In the genomic region with DNA sequence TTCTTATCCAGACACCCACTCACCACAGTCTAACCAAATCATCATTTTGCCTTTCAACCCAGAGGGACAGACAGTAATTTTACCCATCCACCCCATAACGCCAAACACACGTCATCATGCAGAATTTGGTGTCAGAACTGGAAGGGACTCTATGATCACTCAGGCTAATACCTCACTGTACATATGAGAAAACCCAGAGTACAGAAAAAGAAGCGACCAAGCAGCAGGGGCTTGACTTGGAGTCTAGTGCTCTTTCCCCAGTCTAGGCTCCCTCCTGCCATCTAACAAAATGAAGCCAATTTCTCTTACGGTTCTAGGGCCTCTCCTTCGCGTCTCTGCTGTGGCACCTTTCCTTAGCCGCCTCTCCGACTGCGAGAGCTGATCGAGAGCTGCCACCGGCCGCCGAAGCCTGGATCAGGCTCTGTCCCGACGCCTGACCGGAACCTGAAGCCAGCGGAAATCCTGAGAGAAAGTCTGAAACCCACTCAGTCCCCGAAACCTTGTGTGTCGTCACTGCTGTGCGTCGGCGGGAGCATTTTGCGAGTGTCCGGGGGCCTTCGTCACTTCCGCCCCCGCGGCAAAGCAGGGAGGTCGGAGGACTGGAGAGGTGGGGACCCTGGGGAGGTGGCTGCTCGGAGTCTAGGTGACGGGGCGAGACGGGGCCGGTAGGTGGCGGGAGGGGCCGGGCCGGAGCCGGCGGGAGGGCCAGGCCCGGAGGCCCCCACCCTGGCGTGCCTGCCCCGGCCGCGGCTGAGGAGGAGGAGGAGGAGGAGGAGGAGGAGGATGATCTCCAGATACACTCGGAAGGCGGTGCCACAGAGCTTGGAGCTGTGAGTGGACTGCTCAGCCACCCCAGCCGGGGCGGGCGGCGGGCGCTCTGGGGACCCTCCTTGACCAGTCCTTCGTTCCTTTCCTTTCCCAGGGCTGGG, we compare ENCODE assay signal across 8 cellular contexts. TPM values are rescaled to one million over a fixed set of nuclear protein-coding genes. Genes with fewer than 3 reads are reported as not detected.
DNase-seq lines count a peak whose midpoint lies in the region; ATAC-seq and TF ChIP-seq lines count a peak whose summit lies in the region.

Gene ECD, minus strand, starts transcription at position 452 of the 929 bp plus-strand sequence. CDS start 4,071 bp downstream, outside the sequence.
Gene FAM149B1, plus strand, starts transcription at position 563 of the 929 bp plus-strand sequence. Its CDS starts 221 bp downstream, at position 784.

- peaks cover 3% of the 10 kb centered on the region for H3F3A ChIP-seq in smooth muscle cell (ENCODE audit: low read depth)

- no peaks in the 10 kb centered on the region for H3K9me3 Mint-ChIP-seq in WTC11

- H4K20me1 ChIP-seq in smooth muscle cell (ENCODE audit: low read depth), result peaks cover 19% of the 10 kb centered on the region

- no peaks in the 10 kb centered on the region for H3K27me3 ChIP-seq in AG04450 (ENCODE audit: control insufficient read depth, insufficient read depth, low read length)
- no peaks in the 10 kb centered on the region for H3K27me3 ChIP-seq in smooth muscle cell (ENCODE audit: low read depth)

- no peaks in the 10 kb centered on the region for H3K4me1 ChIP-seq in smooth muscle cell (ENCODE audit: low read depth)

- WGBS in smooth muscle cell (ENCODE audit: low lambda C conversion rate), result 1% methylated on average over 42 of the region's 52 CpGs

- peak within 1 kb of the TSS; percentile 77 for H2AFZ ChIP-seq in smooth muscle cell (ENCODE audit: low read depth)

- peaks cover 14% of the 10 kb centered on the region for H3K4me1 Mint-ChIP-seq in WTC11

- ATAC-seq in GM18870 (IDR thresholded peaks at IDR 0.05; ENCODE audit: unreplicated experiment) (peak; percentile 73), HG03139 (IDR thresholded peaks at IDR 0.05; ENCODE audit: unreplicated experiment) (peak; percentile 88), WTC11 (peak; percentile 97)

- H3K4me3 Mint-ChIP-seq in WTC11, result peak within 1 kb of the TSS; percentile 100

- peak; percentile 71 for DNase-seq in AG04450 (ENCODE audit: low read depth, low spot score)
- DNase-seq in NCI-H226, result peak; percentile 98
- peak; percentile 91 for DNase-seq in WTC11 (ENCODE audit: low spot score)
- peak; percentile 94 for DNase-seq in cardiac fibroblast (ENCODE audit: low read depth in 2 of 2)
- peak; percentile 95 for DNase-seq in iPS-NIHi7 (ENCODE audit: extremely low spot score)
- DNase-seq in smooth muscle cell (lab: John Stamatoyannopoulos, UW; ENCODE audit: unreplicated experiment), result peak; percentile 82

- H3K4me2 ChIP-seq in smooth muscle cell, result peak within 1 kb of the TSS; percentile 87

- peaks cover 61% of the 10 kb centered on the region for H3K79me2 ChIP-seq in smooth muscle cell (ENCODE audit: low read depth)

- TF ChIP-seq CTCF in AG04450 (IDR thresholded peaks at IDR 0.05; ENCODE audit: low read depth, low read length) (no peak), WTC11 (IDR thresholded peaks at IDR 0.05) (no peak), cardiac fibroblast (IDR thresholded peaks at IDR 0.05; ENCODE audit: low read depth, low read length) (no peak), smooth muscle cell (IDR thresholded peaks at IDR 0.05; ENCODE audit: borderline replicate concordance, insufficient read depth, poor library complexity, severe bottlenecking) (no peak)

- peaks cover 8% of the 10 kb centered on the region for H3K36me3 Mint-ChIP-seq in WTC11

- POLR2A ChIA-PET in AG04450 (lab: Yijun Ruan, JAX) (interaction anchor here (0.7 to 2.6 kb wide), 3 partner anchors 72 to 191 kb away, joined by 3 to 26 read pairs (median 5); partner anchors contain the start of genes CFAP70, DNAJC9 and P4HA1), WTC11 (lab: Charles Lee) (interaction anchor here (0.7 to 1.2 kb wide), 4 partner anchors 62 to 85 kb away, joined by 3 read pairs; partner anchors contain the start of genes DNAJC9 and MRPS16)

- peak within 1 kb of the TSS; percentile 99 for H3K9ac ChIP-seq in smooth muscle cell (ENCODE audit: low read depth)

- peak within 1 kb of the TSS; percentile 100 for H3K27ac Mint-ChIP-seq in WTC11

- H3K9me3 ChIP-seq in AG04450 (ENCODE audit: control insufficient read depth, insufficient read depth, low read length) (no peaks in the 10 kb centered on the region), smooth muscle cell (replicated peaks; ENCODE audit: low read depth) (no peaks in the 10 kb centered on the region)

- H3K36me3 ChIP-seq in smooth muscle cell (ENCODE audit: low read depth), result no peaks in the 10 kb centered on the region

- H3K4me3 ChIP-seq in AG04450 (ENCODE audit: low read depth, low read length), result peak within 1 kb of the TSS; percentile 97
- H3K4me3 ChIP-seq in cardiac fibroblast (replicated peaks in 1 of 2; ENCODE audit: low read depth in 2 of 2, low read length in 2 of 2), result peak within 1 kb of the TSS; percentile 76 to 82
- peak within 1 kb of the TSS; percentile 69 for H3K4me3 ChIP-seq in smooth muscle cell

- H3K27me3 Mint-ChIP-seq in WTC11 (ENCODE audit: low read depth), result no peaks in the 10 kb centered on the region; the same call in 1 of the 2 replicates

- H3K27ac ChIP-seq in AG04450 (ENCODE audit: low read depth, low read length) (peak within 1 kb of the TSS; percentile 98), smooth muscle cell (ENCODE audit: low read depth) (peak within 1 kb of the TSS; percentile 99)

- CTCF ChIA-PET in AG04450 (lab: Charles Lee) (interaction anchor here (1.0 to 7.8 kb wide), 3 partner anchors 8 to 71 kb away, joined by 3 to 68 read pairs (median 3); no protein-coding TSS in a partner anchor), WTC11 (lab: Charles Lee) (interaction anchor here (0.5 to 1.4 kb wide), 5 partner anchors 72 to 1242 kb away, joined by 3 to 7 read pairs (median 4); partner anchors contain the start of gene DNAJC9)

TF ChIP-seq in WTC11, 78 proteins besides CTCF, POLR2A, EP300 and RAD21 (continues in another document):
- TF ChIP-seq AR (CRISPR knock-in tag; IDR thresholded peaks at IDR 0.05), result no peak
- TF ChIP-seq, protein P1, sequence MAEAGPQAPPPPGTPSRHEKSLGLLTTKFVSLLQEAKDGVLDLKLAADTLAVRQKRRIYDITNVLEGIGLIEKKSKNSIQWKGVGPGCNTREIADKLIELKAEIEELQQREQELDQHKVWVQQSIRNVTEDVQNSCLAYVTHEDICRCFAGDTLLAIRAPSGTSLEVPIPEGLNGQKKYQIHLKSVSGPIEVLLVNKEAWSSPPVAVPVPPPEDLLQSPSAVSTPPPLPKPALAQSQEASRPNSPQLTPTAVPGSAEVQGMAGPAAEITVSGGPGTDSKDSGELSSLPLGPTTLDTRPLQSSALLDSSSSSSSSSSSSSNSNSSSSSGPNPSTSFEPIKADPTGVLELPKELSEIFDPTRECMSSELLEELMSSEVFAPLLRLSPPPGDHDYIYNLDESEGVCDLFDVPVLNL (CRISPR knock-in tag; IDR thresholded peaks at IDR 0.05; ENCODE audit: borderline replicate concordance, low read depth), result no peak
- TF ChIP-seq FOXJ3 (CRISPR knock-in tag; IDR thresholded peaks at IDR 0.05; ENCODE audit: borderline replicate concordance), result no peak
- no peak; the same call in 1 of the 2 replicates for TF ChIP-seq ZNF232 (CRISPR knock-in tag; IDR thresholded peaks at IDR 0.05)
- no peak for TF ChIP-seq MLX (CRISPR knock-in tag; IDR thresholded peaks at IDR 0.05)

RNA-seq across cellular contexts. Expression of gene ECD, which starts in this region (rescaled TPM):
- 36.1 and 43.9 TPM in 2 replicates for polyA plus RNA-seq in AG04450 (2011; rRNA removed)
- polyA minus RNA-seq in AG04450 (2011; rRNA and poly(A)+ RNA removed), result 25.7 and 28.3 TPM in 2 replicates
- 31.6 to 38.2 TPM (median 33.7 TPM) in 3 replicates for total RNA-seq in WTC11 (2021)
- total RNA-seq in smooth muscle cell, result 34.0 and 38.2 TPM in 2 replicates
- polyA plus RNA-seq in smooth muscle cell, result 28.1 and 36.4 TPM in 2 replicates

RNA-seq across cellular contexts. Expression of gene FAM149B1, which starts in this region (rescaled TPM):
- 35.8 and 42.9 TPM in 2 replicates for polyA plus RNA-seq in AG04450 (2011; rRNA removed)
- polyA minus RNA-seq in AG04450 (2011; rRNA and poly(A)+ RNA removed), result 30.1 and 31.5 TPM in 2 replicates
- total RNA-seq in WTC11 (2021), result 13.8 to 19.8 TPM (median 19.8 TPM) in 3 replicates
- total RNA-seq in smooth muscle cell, result 29.0 and 33.6 TPM in 2 replicates
- polyA plus RNA-seq in smooth muscle cell, result 10.5 and 11.9 TPM in 2 replicates

Comparison
In these comparisons a context has a peak if more than half of its experiments do, and no peak if none do; other contexts are left out.
1. Peak in every context shown above with its lines: DNase-seq, ATAC-seq, H3K4me3 ChIP-seq and H3K27ac ChIP-seq.